8 cellular contexts compared by ENCODE assay signal in the genomic region with DNA sequence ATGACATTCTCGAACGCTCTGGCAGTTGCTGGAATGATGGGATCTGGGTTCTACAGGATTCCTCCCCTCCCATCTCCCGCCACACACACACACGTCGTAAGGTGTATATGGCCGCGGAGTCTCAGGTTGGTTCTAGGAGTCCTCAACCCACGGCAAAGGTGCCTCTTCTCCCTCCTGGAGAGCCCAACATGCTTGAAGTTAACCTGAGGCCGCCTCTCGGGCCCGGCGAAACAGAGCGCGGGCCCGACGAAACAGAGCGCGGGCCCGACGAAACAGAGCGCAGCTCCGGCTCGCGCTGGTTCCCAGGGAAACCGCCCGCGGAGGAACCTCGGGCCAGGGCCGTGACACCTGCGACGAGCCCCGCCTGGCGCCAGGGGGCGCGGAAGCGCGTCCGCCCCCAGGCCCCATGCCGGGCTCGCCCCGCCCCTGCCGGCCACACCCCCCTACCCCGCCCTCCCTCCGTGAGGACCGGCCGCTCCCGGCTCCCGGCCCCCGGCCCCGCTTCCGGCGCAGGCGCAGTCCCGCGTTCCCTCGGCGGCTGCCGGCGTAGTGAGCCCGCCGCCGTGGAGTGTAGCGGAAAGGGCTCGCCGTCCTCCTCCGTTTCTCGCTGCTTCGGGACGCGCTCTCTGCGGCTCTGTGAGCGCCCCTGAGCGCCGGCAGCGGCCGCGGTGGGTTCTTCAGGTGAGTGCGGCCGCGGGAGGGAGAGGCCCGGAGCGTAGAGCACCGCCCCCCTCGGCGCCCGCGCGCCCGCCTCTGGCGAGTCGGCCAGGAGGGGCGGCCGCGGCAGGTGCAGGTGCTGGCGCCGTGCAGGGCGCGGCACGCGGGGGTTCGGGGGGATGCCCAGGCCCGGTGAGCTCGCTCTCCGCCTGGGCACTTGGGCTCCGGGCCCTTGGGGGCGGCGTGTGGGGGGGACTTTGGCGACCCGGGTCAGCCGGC. TPM values are rescaled to one million over a fixed set of nuclear protein-coding genes. Genes with fewer than 3 reads are reported as not detected.
DNase-seq lines count a peak whose midpoint lies in the region; ATAC-seq and TF ChIP-seq lines count a peak whose summit lies in the region.

A gene with protein sequence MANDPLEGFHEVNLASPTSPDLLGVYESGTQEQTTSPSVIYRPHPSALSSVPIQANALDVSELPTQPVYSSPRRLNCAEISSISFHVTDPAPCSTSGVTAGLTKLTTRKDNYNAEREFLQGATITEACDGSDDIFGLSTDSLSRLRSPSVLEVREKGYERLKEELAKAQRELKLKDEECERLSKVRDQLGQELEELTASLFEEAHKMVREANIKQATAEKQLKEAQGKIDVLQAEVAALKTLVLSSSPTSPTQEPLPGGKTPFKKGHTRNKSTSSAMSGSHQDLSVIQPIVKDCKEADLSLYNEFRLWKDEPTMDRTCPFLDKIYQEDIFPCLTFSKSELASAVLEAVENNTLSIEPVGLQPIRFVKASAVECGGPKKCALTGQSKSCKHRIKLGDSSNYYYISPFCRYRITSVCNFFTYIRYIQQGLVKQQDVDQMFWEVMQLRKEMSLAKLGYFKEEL (plus strand): TSS at position 510 of the 936 bp plus-strand sequence. CDS start 16,549 bp downstream, outside the sequence.

- DNase-seq in AG09319 (ENCODE audit: extremely low read depth, low read depth) (peak; percentile 16), NCI-H2227 (lab: John Stamatoyannopoulos, UW; ENCODE audit: unreplicated experiment) (peak; percentile 95), cerebellum (ENCODE audit: low spot score) (peak; percentile 96), kidney glomerular epithelial cell (lab: John Stamatoyannopoulos, UW) (peak; percentile 67)
- peak; percentile 90 to 93 (median 92) for DNase-seq in stimulated activated CD4-positive, alpha-beta T cell treated with anti-CD3 and anti-CD28 coated beads, Interleukin-1b, Interleukin-23, amount 100 ng/mL, for 24 hours (ENCODE audit: low read depth in 4 of 4, low spot score in 1 of 4)

- peak; percentile 34 for TF ChIP-seq CTCF in AG09319 (IDR thresholded peaks at IDR 0.05; ENCODE audit: low read depth, low read length)

- ATAC-seq in GM18907 (IDR thresholded peaks at IDR 0.05; ENCODE audit: unreplicated experiment) (peak; percentile 83), HG03139 (IDR thresholded peaks at IDR 0.05; ENCODE audit: unreplicated experiment) (peak; percentile 82)
- ATAC-seq in activated CD4-positive, CD25-positive, alpha-beta regulatory T cell treated with anti-CD3 and anti-CD28 coated beads, Interleukin-2, amount 50 U/mL, for 24 hours = peak; percentile 85

RNA-seq across cellular contexts. Expression of the gene that starts here (rescaled TPM):
- total RNA-seq in cerebellum = 41.5 TPM

Comparison
In these comparisons a context has a peak if more than half of its experiments do, and no peak if none do; other contexts are left out.
1. Peak in every context shown above with its lines: DNase-seq and ATAC-seq.
2. DNase-seq: peak in every context shown above with its lines; median percentile 96 in cerebellum; 95 in NCI-H2227; 92 in stimulated activated CD4-positive, alpha-beta T cell treated with anti-CD3 and anti-CD28 coated beads, Interleukin-1b, Interleukin-23, amount 100 ng/mL, for 24 hours; 67 in kidney glomerular epithelial cell; 16 in AG09319.